ENCODE assay signal across 7 cellular contexts in genomic region chr19:56404705-56405056, GRCh38. TPM values are rescaled to one million over a fixed set of nuclear protein-coding genes. Genes with fewer than 3 reads are reported as not detected.
DNase-seq lines count a peak whose midpoint lies in the region; ATAC-seq and TF ChIP-seq lines count a peak whose summit lies in the region.

No MANE protein-coding gene starts in this region.

- TF ChIP-seq CTCF in HFFc6 (IDR thresholded peaks at IDR 0.05) (no peak), SU-DHL-6 (IDR thresholded peaks at IDR 0.05; ENCODE audit: insufficient read depth, low read length, poor library complexity, severe bottlenecking) (no peak), glutamatergic neuron (IDR thresholded peaks at IDR 0.05; ENCODE audit: partially characterized antibody, unreplicated experiment) (no peak)

- no peaks in the 10 kb centered on the region for H3K79me2 ChIP-seq in SU-DHL-6 (ENCODE audit: insufficient read depth, low read length)

- H3K27me3 Mint-ChIP-seq in HFFc6 (ENCODE audit: insufficient read depth) = no peaks in the 10 kb centered on the region
- H3K27me3 Mint-ChIP-seq in glutamatergic neuron (ENCODE audit: unreplicated experiment) = peaks cover 13% of the 10 kb centered on the region

- H3K9me2 ChIP-seq in SU-DHL-6 (replicated peaks; ENCODE audit: insufficient read depth, low read length) = no peaks in the 10 kb centered on the region

- peaks cover 29% of the 10 kb centered on the region for H3K36me3 ChIP-seq in SU-DHL-6 (ENCODE audit: low read length)

- no peaks in the 10 kb centered on the region for H3K27me3 ChIP-seq in SU-DHL-6 (ENCODE audit: low read length)

- H3K9ac ChIP-seq in SU-DHL-6 (ENCODE audit: low read length) = peak overlapping the region; percentile 80

- H3F3A ChIP-seq in SU-DHL-6 (ENCODE audit: insufficient read depth) = no peaks in the 10 kb centered on the region

- ATAC-seq in stimulated activated effector memory CD8-positive, alpha-beta T cell treated with anti-CD3 and anti-CD28 coated beads, Interleukin-12 subunit alpha, Interleukin-12 subunit beta, amount 100 ng/mL, for 72 hours = peak; percentile 25
- ATAC-seq in GM18861 (IDR thresholded peaks at IDR 0.05; ENCODE audit: unreplicated experiment) = no peak

- H4K20me1 ChIP-seq in SU-DHL-6 (ENCODE audit: low read depth, low read length) = no peaks in the 10 kb centered on the region

- H3K4me3 ChIP-seq in SU-DHL-6 (ENCODE audit: insufficient read depth, low read length, poor library complexity, severe bottlenecking) = peak overlapping the region; percentile 71

- H3K9me3 ChIP-seq in SU-DHL-6 (ENCODE audit: insufficient read depth, low read length) = peaks cover 19% of the 10 kb centered on the region; the same call in 1 of the 2 replicates

- H3K4me3 Mint-ChIP-seq in HFFc6 (peak overlapping the region; percentile 90), glutamatergic neuron (ENCODE audit: unreplicated experiment) (peak overlapping the region; percentile 99)
- peak overlapping the region; percentile 72 for H3K4me3 Mint-ChIP-seq in stimulated activated effector memory CD8-positive, alpha-beta T cell treated with anti-CD3 and anti-CD28 coated beads, Interleukin-12 subunit alpha, Interleukin-12 subunit beta, amount 100 ng/mL, for 72 hours

- H3K27ac Mint-ChIP-seq in HFFc6 (peak overlapping the region; percentile 90), glutamatergic neuron (ENCODE audit: unreplicated experiment) (peak overlapping the region; percentile 95)
- peak overlapping the region; percentile 98 for H3K27ac Mint-ChIP-seq in stimulated activated effector memory CD8-positive, alpha-beta T cell treated with anti-CD3 and anti-CD28 coated beads, Interleukin-12 subunit alpha, Interleukin-12 subunit beta, amount 100 ng/mL, for 72 hours

- H3K4me1 Mint-ChIP-seq in HFFc6 (ENCODE audit: low read depth) = peaks cover 25% of the 10 kb centered on the region
- H3K4me1 Mint-ChIP-seq in glutamatergic neuron (ENCODE audit: low read depth, unreplicated experiment) = peaks cover 11% of the 10 kb centered on the region
- H3K4me1 Mint-ChIP-seq in stimulated activated effector memory CD8-positive, alpha-beta T cell treated with anti-CD3 and anti-CD28 coated beads, Interleukin-12 subunit alpha, Interleukin-12 subunit beta, amount 100 ng/mL, for 72 hours = peaks cover 25% of the 10 kb centered on the region

- H2AFZ ChIP-seq in SU-DHL-6 (ENCODE audit: low read depth, low read length, severe bottlenecking) = peak overlapping the region; percentile 100

- H3K27ac ChIP-seq in SU-DHL-6 (ENCODE audit: low read depth, low read length) = no peak overlapping the region

- peak overlapping the region; percentile 99 for H3K4me2 ChIP-seq in SU-DHL-6 (ENCODE audit: low read depth, low read length, poor library complexity, severe bottlenecking)

- peaks cover 67% of the 10 kb centered on the region for H3K9me3 Mint-ChIP-seq in HFFc6
- H3K9me3 Mint-ChIP-seq in glutamatergic neuron (ENCODE audit: unreplicated experiment) = peaks cover 31% of the 10 kb centered on the region
- peaks cover 44% of the 10 kb centered on the region for H3K9me3 Mint-ChIP-seq in stimulated activated effector memory CD8-positive, alpha-beta T cell treated with anti-CD3 and anti-CD28 coated beads, Interleukin-12 subunit alpha, Interleukin-12 subunit beta, amount 100 ng/mL, for 72 hours

- DNase-seq in HFFc6 (no peak), glutamatergic neuron (no peak), medulla oblongata (ENCODE audit: extremely low spot score) (no peak), NCI-H2081 treated with DMSO at 0.1 percent for 48 hours (lab: John Stamatoyannopoulos, UW) (no peak)
- peak in 1 of 2 donors; percentile 51 for DNase-seq in stimulated activated effector memory CD8-positive, alpha-beta T cell treated with anti-CD3 and anti-CD28 coated beads, Interleukin-12 subunit alpha, Interleukin-12 subunit beta, amount 100 ng/mL, for 72 hours (ENCODE audit: low spot score in 2 of 2)

- peaks cover 71% of the 10 kb centered on the region for H3K36me3 Mint-ChIP-seq in HFFc6 (ENCODE audit: low read depth)
- H3K36me3 Mint-ChIP-seq in glutamatergic neuron (ENCODE audit: unreplicated experiment) = peaks cover 66% of the 10 kb centered on the region
- H3K36me3 Mint-ChIP-seq in stimulated activated effector memory CD8-positive, alpha-beta T cell treated with anti-CD3 and anti-CD28 coated beads, Interleukin-12 subunit alpha, Interleukin-12 subunit beta, amount 100 ng/mL, for 72 hours = peaks cover 46% of the 10 kb centered on the region

RNA-seq across cellular contexts. Expression of gene ZNF583, which starts 0.5 kb away (rescaled TPM):
- total RNA-seq in HFFc6 (2021; fragmentation: NEBNext Ultra II Directional; extraction: Animal tissue kit (Norgen Biotek cat#: 25700)) = 1 to 10 TPM; 3.5 to 5.3 (median 4.5) TPM
- total RNA-seq in glutamatergic neuron (ENCODE audit: unreplicated experiment) = 13.6 TPM

RNA-seq across cellular contexts. Expression of gene ZNF582, which starts 11.3 kb away (rescaled TPM):
- total RNA-seq in HFFc6 (2021; fragmentation: NEBNext Ultra II Directional; extraction: Animal tissue kit (Norgen Biotek cat#: 25700)) = 1 to 10 TPM in 3 of 6 experiments, under 1 TPM in 3; 0.37 to 1.2 (median 0.81) TPM
- total RNA-seq in glutamatergic neuron (ENCODE audit: unreplicated experiment) = 7.5 TPM
